In the genomic region with DNA sequence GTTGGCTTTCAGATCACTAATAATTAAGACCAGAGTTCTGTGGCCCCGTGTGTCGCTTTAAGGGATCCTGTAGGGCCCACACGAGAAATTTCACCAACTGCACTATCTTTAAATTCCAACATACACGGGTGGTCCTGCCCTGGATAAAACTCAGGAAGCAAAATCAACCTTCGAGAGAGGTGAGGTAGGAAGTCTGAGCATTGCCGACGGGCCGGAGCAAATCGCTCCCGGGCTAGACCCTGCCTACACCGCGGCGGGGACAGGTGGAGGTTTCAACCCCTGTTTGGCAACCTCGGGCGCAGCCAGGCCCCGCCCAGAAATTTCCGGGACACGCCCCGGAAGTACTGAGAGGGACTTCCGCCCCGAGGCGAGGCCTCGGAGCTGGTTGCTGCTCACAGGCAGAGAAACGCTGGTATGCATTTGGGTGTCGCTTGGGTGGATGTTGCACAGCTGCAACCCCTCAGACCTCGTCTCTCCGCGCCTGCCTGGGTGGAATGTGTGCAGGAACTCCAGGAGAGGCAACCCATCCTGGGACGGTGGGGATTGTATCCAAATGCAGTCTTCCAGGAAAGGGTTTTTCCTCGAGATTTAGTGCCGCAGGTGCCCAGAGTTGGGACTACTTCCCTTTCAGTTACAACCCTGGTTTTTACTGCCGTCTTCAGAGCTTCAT, we compare ENCODE assay signal across 8 cellular contexts.
DNase-seq lines count a peak whose midpoint lies in the region; ATAC-seq lines count a peak whose summit lies in the region.

No MANE protein-coding gene starts in this region.

- DNase-seq in NCI-H774 (lab: John Stamatoyannopoulos, UW) (peak; percentile 71), midbrain (lab: John Stamatoyannopoulos, UW) (peak; percentile 56), NCI-H510A (lab: John Stamatoyannopoulos, UW) (no peak)
- peak; percentile 70 for DNase-seq in activated CD8-positive, alpha-beta memory T cell treated with anti-CD3 and anti-CD28 coated beads for 4 hours (ENCODE audit: low read depth in 2 of 2)
- DNase-seq in stimulated activated CD8-positive, alpha-beta memory T cell treated with anti-CD3 and anti-CD28 coated beads, Interleukin-15, amount 100 ng/mL, for 4 hours (ENCODE audit: low read depth in 2 of 2) = peak; percentile 65 to 70

- H3K9me3 ChIP-seq in endocrine pancreas (ENCODE audit: control insufficient read depth, low read length) = no peaks in the 10 kb centered on the region

- H3K4me3 ChIP-seq in endocrine pancreas (ENCODE audit: control insufficient read depth, insufficient read depth, low read length) = peak overlapping the region; percentile 29

- H3K9ac ChIP-seq in endocrine pancreas (ENCODE audit: control insufficient read depth, insufficient read depth, low read length) = no peak overlapping the region

- peak; percentile 90 for ATAC-seq in GM18517 (IDR thresholded peaks at IDR 0.05; ENCODE audit: unreplicated experiment)
- ATAC-seq in HG02981 (IDR thresholded peaks at IDR 0.05; ENCODE audit: unreplicated experiment) = peak; percentile 89

- peaks cover 3% of the 10 kb centered on the region for H3K27me3 ChIP-seq in endocrine pancreas (ENCODE audit: control insufficient read depth, insufficient read depth, low read length)

- H3K36me3 ChIP-seq in endocrine pancreas (ENCODE audit: control insufficient read depth, insufficient read depth, low read length) = no peaks in the 10 kb centered on the region

- H3K4me1 ChIP-seq in endocrine pancreas (ENCODE audit: control insufficient read depth, insufficient read depth, low read length) = no peaks in the 10 kb centered on the region
